Comparison of ENCODE assay signal across 9 cellular contexts in genomic region chr12:50824914-50825313, GRCh38. TPM values are rescaled to one million over a fixed set of nuclear protein-coding genes. Genes with fewer than 3 reads are reported as not detected.
DNase-seq lines count a peak whose midpoint lies in the region; ATAC-seq and TF ChIP-seq lines count a peak whose summit lies in the region.
"Had no signal": no experiment of that assay in that cellular context is flagged by ENCODE, and none has a peak within 500 bp of the region (broad histone marks: within the 10 kb centered on the region; RNA-seq: fewer than 3 reads in every experiment).

No MANE protein-coding gene starts in this region.

- H3K27me3 Mint-ChIP-seq in CD8-positive, alpha-beta memory T cell: no peaks in the 10 kb centered on the region
- no peaks in the 10 kb centered on the region for H3K27me3 Mint-ChIP-seq in progenitor cell of endocrine pancreas

- H3K27ac Mint-ChIP-seq in CD8-positive, alpha-beta memory T cell: peak overlapping the region; percentile 34 to 92 (median 76)
- peak overlapping the region; percentile 15 for H3K27ac Mint-ChIP-seq in progenitor cell of endocrine pancreas

- H3K36me3 ChIP-seq in CD8-positive, alpha-beta memory T cell (ENCODE audit: insufficient read depth, low read length): no peaks in the 10 kb centered on the region
- H3K36me3 ChIP-seq in RWPE2 (ENCODE audit: low read depth) (peaks cover 4% of the 10 kb centered on the region), esophagus muscularis mucosa (peaks cover 0 to 5% (median 2%) of the 10 kb centered on the region in 4 donors)

- 46% methylated on average over 4 of the region's 4 CpGs for WGBS in esophagus muscularis mucosa

- 0 out of 3 replicates have a peak, but pooled peaks have one; percentile 27 for ATAC-seq in RWPE2 (ENCODE audit: low read depth)

- H3K4me3 Mint-ChIP-seq in CD8-positive, alpha-beta memory T cell: peak overlapping the region in 1 of 7 donors; percentile 27
- no peak overlapping the region for H3K4me3 Mint-ChIP-seq in progenitor cell of endocrine pancreas (ENCODE audit: low read depth)

- TF ChIP-seq EP300 in esophagus muscularis mucosa (IDR thresholded peaks at IDR 0.05): no peak

- H3K9me3 Mint-ChIP-seq in CD8-positive, alpha-beta memory T cell: no peaks in the 10 kb centered on the region
- no peaks in the 10 kb centered on the region for H3K9me3 Mint-ChIP-seq in progenitor cell of endocrine pancreas (ENCODE audit: low read depth)

- no peaks in the 10 kb centered on the region for H3K27me3 ChIP-seq in CD8-positive, alpha-beta memory T cell (ENCODE audit: insufficient read depth, low read length, poor library complexity, severe bottlenecking)
- H3K27me3 ChIP-seq in RWPE2 (ENCODE audit: insufficient read depth, poor library complexity, severe bottlenecking) (no peaks in the 10 kb centered on the region), esophagus muscularis mucosa (no peaks in the 10 kb centered on the region)

- no peak for TF ChIP-seq CTCF in RWPE2 (IDR thresholded peaks at IDR 0.05; ENCODE audit: poor library complexity, severe bottlenecking)
- no peak for TF ChIP-seq CTCF in esophagus muscularis mucosa (IDR thresholded peaks at IDR 0.05)
- TF ChIP-seq CTCF in progenitor cell of endocrine pancreas (IDR thresholded peaks at IDR 0.05; ENCODE audit: unreplicated experiment): no peak

- H3K36me3 Mint-ChIP-seq in CD8-positive, alpha-beta memory T cell: peaks cover 0 to 4% (median 0%) of the 10 kb centered on the region in 3 donors
- no peaks in the 10 kb centered on the region for H3K36me3 Mint-ChIP-seq in progenitor cell of endocrine pancreas (ENCODE audit: insufficient read depth)

- no peak overlapping the region for H3K4me3 ChIP-seq in CD8-positive, alpha-beta memory T cell (ENCODE audit: low read length)
- H3K4me3 ChIP-seq in RWPE2 (ENCODE audit: severe bottlenecking): no peak overlapping the region
- no peak overlapping the region for H3K4me3 ChIP-seq in esophagus muscularis mucosa

- H3K27ac ChIP-seq in CD8-positive, alpha-beta memory T cell (ENCODE audit: low read depth, low read length): no peak overlapping the region
- H3K27ac ChIP-seq in RWPE2 (ENCODE audit: poor library complexity, severe bottlenecking) (no peak overlapping the region), esophagus muscularis mucosa (replicated peaks in 1 of 4) (peak overlapping the region; percentile 58 to 75 (median 63))

- H3K4me1 Mint-ChIP-seq in CD8-positive, alpha-beta memory T cell: peaks cover 0 to 7% (median 6%) of the 10 kb centered on the region in 3 donors
- H3K4me1 Mint-ChIP-seq in progenitor cell of endocrine pancreas (ENCODE audit: low read depth): peaks cover 11% of the 10 kb centered on the region

- POLR2A ChIA-PET in CD8-positive, alpha-beta memory T cell (lab: Charles Lee): interaction anchor here (0.6 to 0.7 kb wide), 4 partner anchors 19 to 162 kb away, joined by 3 to 5 read pairs (median 3); no protein-coding TSS in a partner anchor

- no peaks in the 10 kb centered on the region for H3K4me1 ChIP-seq in CD8-positive, alpha-beta memory T cell (ENCODE audit: insufficient read depth, low read length)
- H3K4me1 ChIP-seq in RWPE2 (ENCODE audit: insufficient read depth, poor library complexity, severe bottlenecking) (peaks cover 3% of the 10 kb centered on the region), esophagus muscularis mucosa (peaks cover 0 to 15% (median 9%) of the 10 kb centered on the region in 4 donors)

- no peak for TF ChIP-seq POLR2A in esophagus muscularis mucosa (IDR thresholded peaks at IDR 0.05; ENCODE audit: low read depth)

- CTCF ChIA-PET in CD8-positive, alpha-beta memory T cell (lab: Charles Lee): interaction anchor here (1.1 to 3.3 kb wide), 7 partner anchors 60 to 203 kb away, joined by 3 to 38 read pairs (median 5); a partner anchor contains a TSS

- DNase-seq in CD8-positive, alpha-beta memory T cell: no peak
- DNase-seq in RWPE2 (ENCODE audit: low spot score) (no peak), esophagus muscularis mucosa (ENCODE audit: extremely low spot score) (no peak), progenitor cell of endocrine pancreas (ENCODE audit: low spot score, unreplicated experiment) (no peak), NCI-H524 (lab: John Stamatoyannopoulos, UW) (no peak), GDM1 (lab: John Stamatoyannopoulos, UW) (no peak), NCI-H1092 (lab: John Stamatoyannopoulos, UW) (no peak)
- DNase-seq in activated CD4-positive, CD25-positive, alpha-beta regulatory T cell treated with anti-CD3 and anti-CD28 coated beads, Interleukin-2, amount 50 U/mL, for 72 hours: no peak
- DNase-seq: SIG-M5 had no signal

- H3K9me3 ChIP-seq in CD8-positive, alpha-beta memory T cell (ENCODE audit: low read length): no peaks in the 10 kb centered on the region
- H3K9me3 ChIP-seq in RWPE2 (ENCODE audit: severe bottlenecking) (no peaks in the 10 kb centered on the region), esophagus muscularis mucosa (no peaks in the 10 kb centered on the region)

- intact Hi-C loops in esophagus muscularis mucosa (cut with DNase I): loop anchor here (1.0 to 5.0 kb wide), 3 partner anchors 58 to 162 kb away; no protein-coding TSS in a partner anchor

RNA-seq across cellular contexts. Expression of gene TMPRSS12, which starts 17.8 kb away (rescaled TPM):
- not detected for total RNA-seq in CD8-positive, alpha-beta memory T cell
- not detected for polyA plus RNA-seq in CD8-positive, alpha-beta memory T cell
- total RNA-seq in esophagus muscularis mucosa (not detected), progenitor cell of endocrine pancreas (not detected in 2 replicates)

Comparison
In these comparisons a context has a peak if more than half of its experiments do, and no peak if none do; other contexts are left out.
1. H3K27ac ChIP-seq: peak in esophagus muscularis mucosa (4 of 4); none in CD8-positive, alpha-beta memory T cell (single experiment) and RWPE2 (single experiment).